10 cellular contexts compared by ENCODE assay signal in the genomic region with DNA sequence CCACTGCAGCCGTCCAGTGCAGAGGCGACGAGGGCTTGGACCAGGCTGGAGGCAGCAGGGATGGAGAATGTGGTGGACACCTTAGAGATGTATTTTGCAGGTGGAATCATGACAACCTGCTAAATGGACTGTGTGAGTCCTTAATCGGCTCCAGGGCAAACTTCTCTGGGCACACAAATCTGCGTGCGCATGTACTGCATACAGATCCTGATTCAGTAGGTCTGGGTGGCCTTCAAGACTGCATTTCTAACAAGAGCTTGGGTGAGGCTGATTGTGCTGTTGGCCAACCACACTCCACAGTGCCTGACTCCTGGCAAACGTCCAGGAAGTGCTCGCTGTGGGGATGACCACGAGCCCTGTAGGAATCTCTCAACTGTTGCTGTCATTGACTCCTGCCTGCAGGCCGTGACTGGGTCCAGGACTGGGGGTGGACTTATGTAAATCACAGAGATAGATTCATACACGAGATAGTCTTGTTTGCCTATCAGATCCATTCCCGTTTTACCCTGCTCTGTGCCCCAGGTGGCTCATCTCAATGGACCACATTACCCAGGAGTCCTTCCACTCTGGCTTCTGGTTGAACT. TPM values are rescaled to one million over a fixed set of nuclear protein-coding genes. Genes with fewer than 3 reads are reported as not detected.
A peak's percentile ranks its signal among the peaks of the same experiment; 100 is the strongest.
DNase-seq lines count a peak whose midpoint lies in the region; ATAC-seq and TF ChIP-seq lines count a peak whose summit lies in the region.
"Had no signal": no experiment of that assay in that cellular context is flagged by ENCODE, and none has a peak within 500 bp of the region (broad histone marks: within the 10 kb centered on the region; RNA-seq: fewer than 3 reads in every experiment).

No MANE protein-coding gene starts in this region.

- no peak for TF ChIP-seq POLR2A in uterus (IDR thresholded peaks at IDR 0.05)

- H3K27ac ChIP-seq in lung (ENCODE audit: low read depth in 1 of 2, low read length in 1 of 2): peak overlapping the region; percentile 24 to 47
- peak overlapping the region; percentile 80 to 86 for H3K27ac ChIP-seq in uterus

- peak; percentile 27 for DNase-seq in NCI-H510A treated with DMSO at 0.1 percent for 48 hours (lab: John Stamatoyannopoulos, UW)
- no peak for DNase-seq in NCI-H510A (lab: John Stamatoyannopoulos, UW)
- peak; percentile 36 for DNase-seq in cerebellar cortex (ENCODE audit: low spot score)
- peak; percentile 77 for DNase-seq in lung (ENCODE audit: low spot score)
- peak; percentile 62 to 68 for DNase-seq in uterus
- DNase-seq in activated CD8-positive, alpha-beta memory T cell treated with anti-CD3 and anti-CD28 coated beads, Interleukin-2, amount 50 U/mL, for 48 hours: no peak
- no peak for DNase-seq in SKM-1 (lab: John Stamatoyannopoulos, UW; ENCODE audit: unreplicated experiment)
- DNase-seq: activated T-cell treated with anti-CD3 and anti-CD28 coated beads, Interleukin-2, amount 50 U/mL, for 1 hour; NCI-H82 had no signal

- WGBS in lung, 2 donors: 57 to 60% methylated on average over 12 of the region's 12 CpGs

- H3K27me3 ChIP-seq in lung (ENCODE audit: control insufficient read depth, insufficient read depth) (no peaks in the 10 kb centered on the region), uterus (no peaks in the 10 kb centered on the region)

- peaks cover 22 to 58% of the 10 kb centered on the region in 2 donors for H3K4me1 ChIP-seq in lung (ENCODE audit: control insufficient read depth in 2 of 2, insufficient read depth in 2 of 2, low read length in 2 of 2)
- H3K4me1 ChIP-seq in uterus: peaks cover 25 to 43% of the 10 kb centered on the region in 2 donors

- ATAC-seq in lung (ENCODE audit: insufficient read depth, low FRiP score) (no peak), GM19328 (IDR thresholded peaks at IDR 0.05; ENCODE audit: unreplicated experiment) (no peak)

- intact Hi-C loops in uterus (cut with DNase I; ENCODE audit: low total_unique reads): no loop called here

- TF ChIP-seq CTCF in lung (IDR thresholded peaks at IDR 0.05; ENCODE audit: control extremely low read depth, extremely low read depth) (no peak), uterus (IDR thresholded peaks at IDR 0.05) (no peak)

- H3K4me3 ChIP-seq in lung (no peak overlapping the region), uterus (no peak overlapping the region)

- H3K9me3 ChIP-seq in lung (ENCODE audit: control insufficient read depth in 2 of 2, insufficient read depth in 1 of 2, low read length in 1 of 2) (no peaks in the 10 kb centered on the region), uterus (no peaks in the 10 kb centered on the region)

- peaks cover 0 to 16% of the 10 kb centered on the region in 2 donors for H3K36me3 ChIP-seq in lung (ENCODE audit: control insufficient read depth in 2 of 2, insufficient read depth in 2 of 2, low read length in 2 of 2)
- no peaks in the 10 kb centered on the region for H3K36me3 ChIP-seq in uterus

RNA-seq across cellular contexts. Expression of a gene that starts 27.2 kb away (rescaled TPM):
- total RNA-seq in lung (10 to 100 TPM; 34.8 to 77.5 TPM), uterus (10 to 100 TPM; 32.9 to 86.8 (median 50.1) TPM)
- 10 to 100 TPM; 38.0 to 88.9 TPM for polyA plus RNA-seq in lung

Comparison
In these comparisons a context has a peak if more than half of its experiments do, and no peak if none do; other contexts are left out.
1. DNase-seq: peak in NCI-H510A treated with DMSO at 0.1 percent for 48 hours (single experiment), cerebellar cortex (single experiment), lung (single experiment) and uterus (2 of 2); none in NCI-H510A (single experiment), activated CD8-positive, alpha-beta memory T cell treated with anti-CD3 and anti-CD28 coated beads, Interleukin-2, amount 50 U/mL, for 48 hours (single experiment) and SKM-1 (single experiment).